37 cellular contexts compared by ENCODE assay signal in the genomic region with DNA sequence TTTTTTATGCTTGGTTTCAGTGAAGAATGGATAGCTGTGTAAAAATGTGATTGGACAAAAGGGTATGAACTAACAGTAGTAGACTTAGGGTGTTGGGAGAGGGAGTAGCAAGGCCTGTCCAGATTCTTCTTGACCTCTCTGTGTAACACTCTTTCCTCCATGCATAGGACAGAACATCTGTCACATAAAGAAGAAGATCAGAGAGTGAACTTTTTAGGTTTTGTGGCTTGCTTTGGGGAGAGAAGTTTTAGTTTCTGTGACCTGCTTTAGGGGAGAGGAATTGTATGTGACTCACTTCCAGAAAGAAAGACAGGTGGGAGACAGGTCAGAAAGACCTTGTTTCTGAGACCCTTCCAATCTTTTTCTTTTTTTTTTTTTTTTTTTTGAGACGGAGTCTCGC. TPM values are rescaled to one million over a fixed set of nuclear protein-coding genes. Genes with fewer than 3 reads are reported as not detected.
"Had no signal": no experiment of that assay in that cellular context is flagged by ENCODE, and none has a peak within 500 bp of the region (broad histone marks: within the 10 kb centered on the region; RNA-seq: fewer than 3 reads in every experiment).

No MANE protein-coding gene starts in this region.

- H3K27ac ChIP-seq: adrenal gland, ascending aorta, body of pancreas, brain microvascular endothelial cell, breast epithelium, cardiac muscle cell had no signal

- H3K4me3 ChIP-seq: adrenal gland, ascending aorta, body of pancreas, breast epithelium, cardiac muscle cell had no signal

- H3K9me3 Mint-ChIP-seq: activated naive CD4-positive, alpha-beta T cell treated with anti-CD3 and anti-CD28 coated beads, Interleukin-2, amount 10 ng/mL, durations not matched to agents 7 days and 5 days; activated T-helper 1 cell treated with anti-CD3 and anti-CD28 coated beads, Interleukin-12 subunit alpha, Interleukin-12 subunit beta, Interleukin-2, Interleukin-4 antibody, amounts not matched to agents 30 ng/mL and 10 ng/mL and 1 ng/mL, durations not matched to agents 14 hours and 24 hours and 36 hours; activated T-helper 2 cell treated with anti-CD3 and anti-CD28 coated beads, Interferon-gamma antibody, Interleukin-2, Interleukin-4, amounts not matched to agents 10 μg/mL and 5 μg/mL and 100 μg/mL, durations not matched to agents 14 hours and 24 hours and 36 hours; central memory CD8-positive, alpha-beta T cell had no signal

- H3K27me3 ChIP-seq: adrenal gland, ascending aorta, body of pancreas, brain microvascular endothelial cell, breast epithelium, cardiac muscle cell had no signal

- H3K4me1 ChIP-seq: adrenal gland, ascending aorta, body of pancreas, breast epithelium had no signal

- H3K9me3 ChIP-seq: adrenal gland, body of pancreas had no signal

- ATAC-seq: activated naive CD4-positive, alpha-beta T cell treated with anti-CD3 and anti-CD28 coated beads, Interleukin-2, amount 50 U/mL, for 72 hours; activated naive CD8-positive, alpha-beta T cell treated with anti-CD3 and anti-CD28 coated beads, Interleukin-2, amount 50 U/mL, for 24 hours; activated T-cell treated with anti-CD3 and anti-CD28 coated beads, Interleukin-2, amount 50 U/mL, for 4 hours; activated T-cell treated with anti-CD3 and anti-CD28 coated beads, Interleukin-2, amount 50 U/mL, for 72 hours; activated T-helper 17 cell treated with anti-CD3 and anti-CD28 coated beads, Interleukin-2, amount 50 U/mL, for 72 hours; body of pancreas had no signal

- H3K36me3 Mint-ChIP-seq: activated naive CD4-positive, alpha-beta T cell treated with anti-CD3 and anti-CD28 coated beads, Interleukin-2, amount 10 ng/mL, durations not matched to agents 7 days and 5 days; activated naive CD4-positive, alpha-beta T cell treated with anti-CD3 and anti-CD28 coated beads, Interleukin-2, amount 50 U/mL, for 24 hours; activated naive CD8-positive, alpha-beta T cell treated with anti-CD3 and anti-CD28 coated beads for 36 hours; activated naive CD8-positive, alpha-beta T cell treated with anti-CD3 and anti-CD28 coated beads, Interleukin-2, amount 10 ng/mL, durations not matched to agents 7 days and 5 days had no signal

- H3K4me1 Mint-ChIP-seq: activated naive CD4-positive, alpha-beta T cell treated with anti-CD3 and anti-CD28 coated beads, Interleukin-2, amount 10 ng/mL, durations not matched to agents 7 days and 5 days; activated naive CD4-positive, alpha-beta T cell treated with anti-CD3 and anti-CD28 coated beads, Interleukin-2, amount 50 U/mL, for 24 hours; activated naive CD8-positive, alpha-beta T cell treated with anti-CD3 and anti-CD28 coated beads for 36 hours; activated naive CD8-positive, alpha-beta T cell treated with anti-CD3 and anti-CD28 coated beads, Interleukin-2, amount 10 ng/mL, durations not matched to agents 7 days and 5 days; activated naive CD8-positive, alpha-beta T cell treated with anti-CD3 and anti-CD28 coated beads, Interleukin-2, amount 50 U/mL, for 24 hours; activated T-helper 17 cell treated with anti-CD3 and anti-CD28 coated beads, Interleukin-2, amount 50 U/mL, for 72 hours; central memory CD8-positive, alpha-beta T cell had no signal

- H3K4me3 Mint-ChIP-seq: activated naive CD4-positive, alpha-beta T cell treated with anti-CD3 and anti-CD28 coated beads for 36 hours; activated naive CD4-positive, alpha-beta T cell treated with anti-CD3 and anti-CD28 coated beads, Interleukin-2, amount 10 ng/mL, durations not matched to agents 7 days and 5 days; activated naive CD4-positive, alpha-beta T cell treated with anti-CD3 and anti-CD28 coated beads, Interleukin-2, amount 50 U/mL, for 24 hours; activated naive CD8-positive, alpha-beta T cell; activated naive CD8-positive, alpha-beta T cell treated with anti-CD3 and anti-CD28 coated beads for 36 hours; activated naive CD8-positive, alpha-beta T cell treated with anti-CD3 and anti-CD28 coated beads, Interleukin-2, amount 10 ng/mL, durations not matched to agents 7 days and 5 days; activated naive CD8-positive, alpha-beta T cell treated with anti-CD3 and anti-CD28 coated beads, Interleukin-2, amount 50 U/mL, for 24 hours; activated T-cell treated with anti-CD3 and anti-CD28 coated beads, Interleukin-2, amount 50 U/mL, for 4 hours; activated T-cell treated with anti-CD3 and anti-CD28 coated beads, Interleukin-2, amount 50 U/mL, for 72 hours; activated T-helper 1 cell treated with anti-CD3 and anti-CD28 coated beads, Interleukin-12 subunit alpha, Interleukin-12 subunit beta, Interleukin-2, Interleukin-4 antibody, amounts not matched to agents 30 ng/mL and 10 ng/mL and 1 ng/mL, durations not matched to agents 14 hours and 24 hours and 36 hours; activated T-helper 17 cell treated with anti-CD3 and anti-CD28 coated beads, Interleukin-2, amount 50 U/mL, for 72 hours; brain; central memory CD8-positive, alpha-beta T cell had no signal

- DNase-seq: activated effector memory CD4-positive, alpha-beta T cell treated with anti-CD3 and anti-CD28 coated beads, Interleukin-2, amount 50 U/mL, for 16 hours; activated effector memory CD4-positive, alpha-beta T cell treated with Interleukin-2 at 50 U/mL for 16 hours; activated gamma-delta T cell; activated gamma-delta T cell treated with Interleukin-2 at 50 U/mL for 16 hours; activated naive CD4-positive, alpha-beta T cell; activated naive CD4-positive, alpha-beta T cell treated with anti-CD3 and anti-CD28 coated beads for 36 hours; activated naive CD4-positive, alpha-beta T cell treated with anti-CD3 and anti-CD28 coated beads, Interleukin-2, amount 10 ng/mL, durations not matched to agents 7 days and 5 days; activated naive CD4-positive, alpha-beta T cell treated with anti-CD3 and anti-CD28 coated beads, Interleukin-2, amount 50 U/mL, for 16 hours; activated naive CD4-positive, alpha-beta T cell treated with Interleukin-2 at 50 U/mL for 16 hours; activated naive CD8-positive, alpha-beta T cell treated with anti-CD3 and anti-CD28 coated beads for 36 hours; activated naive CD8-positive, alpha-beta T cell treated with anti-CD3 and anti-CD28 coated beads, Interleukin-2, amount 10 ng/mL, durations not matched to agents 7 days and 5 days; activated naive CD8-positive, alpha-beta T cell treated with anti-CD3 and anti-CD28 coated beads, Interleukin-2, amount 50 U/mL, for 24 hours; activated T-cell treated with anti-CD3 and anti-CD28 coated beads, Interleukin-2, amount 50 U/mL, for 4 hours; activated T-cell treated with anti-CD3 and anti-CD28 coated beads, Interleukin-2, amount 50 U/mL, for 48 hours; activated T-cell treated with anti-CD3 and anti-CD28 coated beads, Interleukin-2, amount 50 U/mL, for 72 hours; adrenal gland; amniotic stem cell; amygdala; anterior cingulate cortex; aorta; body of pancreas; brain microvascular endothelial cell; caudate nucleus; central memory CD4-positive, alpha-beta T cell; cerebellar nuclear complex had no signal

- H3K36me3 ChIP-seq: adrenal gland, ascending aorta, brain microvascular endothelial cell, breast epithelium, cardiac muscle cell had no signal

- H3K27ac Mint-ChIP-seq: activated naive CD4-positive, alpha-beta T cell treated with anti-CD3 and anti-CD28 coated beads for 36 hours; activated naive CD4-positive, alpha-beta T cell treated with anti-CD3 and anti-CD28 coated beads, Interleukin-2, amount 10 ng/mL, durations not matched to agents 7 days and 5 days; activated naive CD4-positive, alpha-beta T cell treated with anti-CD3 and anti-CD28 coated beads, Interleukin-2, amount 50 U/mL, for 24 hours; activated naive CD4-positive, alpha-beta T cell treated with anti-CD3 and anti-CD28 coated beads, Interleukin-2, amount 50 U/mL, for 72 hours; activated naive CD8-positive, alpha-beta T cell; activated naive CD8-positive, alpha-beta T cell treated with anti-CD3 and anti-CD28 coated beads for 36 hours; activated naive CD8-positive, alpha-beta T cell treated with anti-CD3 and anti-CD28 coated beads, Interleukin-2, amount 10 ng/mL, durations not matched to agents 7 days and 5 days; activated naive CD8-positive, alpha-beta T cell treated with anti-CD3 and anti-CD28 coated beads, Interleukin-2, amount 50 U/mL, for 24 hours; activated T-cell treated with anti-CD3 and anti-CD28 coated beads, Interleukin-2, amount 50 U/mL, for 72 hours; activated T-helper 1 cell treated with anti-CD3 and anti-CD28 coated beads, Interleukin-12 subunit alpha, Interleukin-12 subunit beta, Interleukin-2, Interleukin-4 antibody, amounts not matched to agents 30 ng/mL and 10 ng/mL and 1 ng/mL, durations not matched to agents 14 hours and 24 hours and 36 hours; activated T-helper 17 cell treated with anti-CD3 and anti-CD28 coated beads, Interleukin-2, amount 50 U/mL, for 72 hours; activated T-helper 2 cell treated with anti-CD3 and anti-CD28 coated beads, Interferon-gamma antibody, Interleukin-2, Interleukin-4, amounts not matched to agents 10 μg/mL and 5 μg/mL and 100 μg/mL, durations not matched to agents 14 hours and 24 hours and 36 hours; brain had no signal

RNA-seq across cellular contexts. Expression of gene LRRC52, which starts 27.3 kb away (rescaled TPM):
- polyA plus RNA-seq: adipose tissue, adrenal gland, aorta had no signal
